ENCODE assay signal across 8 cellular contexts in genomic region chr3:177195242-177195940, GRCh38. TPM values are rescaled to one million over a fixed set of nuclear protein-coding genes. Genes with fewer than 3 reads are reported as not detected.
DNase-seq lines count a peak whose midpoint lies in the region; ATAC-seq and TF ChIP-seq lines count a peak whose summit lies in the region.

No MANE protein-coding gene starts in this region.

- peaks cover 4% of the 10 kb centered on the region for H3K4me1 ChIP-seq in fibroblast of lung (ENCODE audit: control insufficient read depth, extremely low read depth, insufficient read depth, low read length)

- no peak for TF ChIP-seq CTCF in fibroblast of lung (conservative IDR thresholded peaks at IDR 0.05 in 1 of 2, IDR thresholded peaks at IDR 0.05 in 1 of 2; ENCODE audit: low read depth in 1 of 2, low read length in 2 of 2)
- no peak for TF ChIP-seq CTCF in osteocyte (IDR thresholded peaks at IDR 0.05)

- H3K27ac Mint-ChIP-seq in IgD-negative memory B cell: peak overlapping the region; percentile 95 to 99 (median 96)
- H3K27ac Mint-ChIP-seq in activated CD4-positive, alpha-beta T cell treated with anti-CD3 and anti-CD28 coated beads, Interleukin-2, amount 10 ng/mL, durations not matched to agents 24 days and 14 days: peak overlapping the region; percentile 98
- peak overlapping the region; percentile 94 for H3K27ac Mint-ChIP-seq in osteocyte (ENCODE audit: unreplicated experiment)

- peaks cover 8% of the 10 kb centered on the region for H3K36me3 Mint-ChIP-seq in IgD-negative memory B cell
- H3K36me3 Mint-ChIP-seq in activated CD4-positive, alpha-beta T cell treated with anti-CD3 and anti-CD28 coated beads, Interleukin-2, amount 10 ng/mL, durations not matched to agents 24 days and 14 days (ENCODE audit: low read depth): peaks cover 36% of the 10 kb centered on the region
- H3K36me3 Mint-ChIP-seq in osteocyte (ENCODE audit: unreplicated experiment): peaks cover 10% of the 10 kb centered on the region

- ATAC-seq in GM21526 (IDR thresholded peaks at IDR 0.05; ENCODE audit: low FRiP score, unreplicated experiment): no peak

- no peaks in the 10 kb centered on the region for H3K27me3 Mint-ChIP-seq in IgD-negative memory B cell
- no peaks in the 10 kb centered on the region for H3K27me3 Mint-ChIP-seq in activated CD4-positive, alpha-beta T cell treated with anti-CD3 and anti-CD28 coated beads, Interleukin-2, amount 10 ng/mL, durations not matched to agents 24 days and 14 days
- H3K27me3 Mint-ChIP-seq in osteocyte (ENCODE audit: unreplicated experiment): no peaks in the 10 kb centered on the region

- peak; percentile 50 for DNase-seq in COR-L47 (lab: John Stamatoyannopoulos, UW)
- peak; percentile 74 for DNase-seq in activated CD4-positive, alpha-beta T cell treated with anti-CD3 and anti-CD28 coated beads, Interleukin-2, amount 10 ng/mL, durations not matched to agents 24 days and 14 days
- DNase-seq in fibroblast of lung (ENCODE audit: low read depth in 2 of 2): peak in 1 of 2 donors; percentile 62
- DNase-seq in osteocyte (ENCODE audit: extremely low spot score, unreplicated experiment): no peak
- no peak for DNase-seq in NK-92 treated with Interleukin-12 subunit alpha and Interleukin-12 subunit beta, amount 100 ng/mL, for 24 hours (lab: John Stamatoyannopoulos, UW)
- no peak for DNase-seq in activated CD4-positive, CD25-positive, alpha-beta regulatory T cell (lab: John Stamatoyannopoulos, UW)

- no peak overlapping the region for H2AFZ ChIP-seq in fibroblast of lung (ENCODE audit: low read length)

- H3K9me3 ChIP-seq in fibroblast of lung (ENCODE audit: control insufficient read depth, insufficient read depth, low read depth, low read length): no peaks in the 10 kb centered on the region

- H3K4me3 Mint-ChIP-seq in IgD-negative memory B cell (peak overlapping the region; percentile 93 to 98 (median 96)), osteocyte (ENCODE audit: unreplicated experiment) (peak overlapping the region; percentile 93)
- H3K4me3 Mint-ChIP-seq in activated CD4-positive, alpha-beta T cell treated with anti-CD3 and anti-CD28 coated beads, Interleukin-2, amount 10 ng/mL, durations not matched to agents 24 days and 14 days: peak overlapping the region; percentile 88

- peaks cover 63% of the 10 kb centered on the region for H3K79me2 ChIP-seq in fibroblast of lung (ENCODE audit: control insufficient read depth, insufficient read depth, low read length)

- no peaks in the 10 kb centered on the region for H3K36me3 ChIP-seq in fibroblast of lung (ENCODE audit: control insufficient read depth, insufficient read depth, low read length)

- H3K9ac ChIP-seq in fibroblast of lung (ENCODE audit: insufficient read depth, low read length): peak overlapping the region; percentile 81

- H3K9me3 Mint-ChIP-seq in IgD-negative memory B cell (no peaks in the 10 kb centered on the region), osteocyte (ENCODE audit: unreplicated experiment) (no peaks in the 10 kb centered on the region)
- no peaks in the 10 kb centered on the region for H3K9me3 Mint-ChIP-seq in activated CD4-positive, alpha-beta T cell treated with anti-CD3 and anti-CD28 coated beads, Interleukin-2, amount 10 ng/mL, durations not matched to agents 24 days and 14 days

- H3K27me3 ChIP-seq in fibroblast of lung (ENCODE audit: control insufficient read depth, insufficient read depth, low read length): no peaks in the 10 kb centered on the region

- H3K4me2 ChIP-seq in fibroblast of lung (ENCODE audit: extremely low read depth, insufficient read depth, low read length): peak overlapping the region; percentile 90

- peak overlapping the region; percentile 71 to 100 (median 85) for H3K4me3 ChIP-seq in fibroblast of lung (replicated peaks in 1 of 4; ENCODE audit: control extremely low read depth in 1 of 4, insufficient read depth in 1 of 4, low read depth in 3 of 4, low read length in 4 of 4)

- intact Hi-C loops in activated CD4-positive, alpha-beta T cell treated with anti-CD3 and anti-CD28 coated beads, Interleukin-2, amount 10 ng/mL, durations not matched to agents 24 days and 14 days (cut with micrococcal nuclease): loop anchor here (1.0 to 10.0 kb wide), 6 partner anchors 11 to 479 kb away; no protein-coding TSS in a partner anchor

- H3K27ac ChIP-seq in fibroblast of lung (ENCODE audit: insufficient read depth, low read length): peak overlapping the region; percentile 90

- H4K20me1 ChIP-seq in fibroblast of lung (ENCODE audit: control insufficient read depth, extremely low read depth, insufficient read depth, low read length): no peaks in the 10 kb centered on the region

- H3K4me1 Mint-ChIP-seq in IgD-negative memory B cell (peaks cover 52 to 59% (median 56%) of the 10 kb centered on the region in 3 donors), osteocyte (ENCODE audit: unreplicated experiment) (peaks cover 54% of the 10 kb centered on the region)
- H3K4me1 Mint-ChIP-seq in activated CD4-positive, alpha-beta T cell treated with anti-CD3 and anti-CD28 coated beads, Interleukin-2, amount 10 ng/mL, durations not matched to agents 24 days and 14 days: peaks cover 55% of the 10 kb centered on the region

RNA-seq across cellular contexts. Expression of gene TBL1XR1, which starts 1.9 kb away (rescaled TPM):
- polyA plus RNA-seq in IgD-negative memory B cell: 23.6 TPM
- 160 and 178 TPM in 2 replicates for total RNA-seq in activated CD4-positive, alpha-beta T cell treated with anti-CD3 and anti-CD28 coated beads, Interleukin-2, amount 10 ng/mL, durations not matched to agents 24 days and 14 days
- 369 and 505 TPM in 2 replicates for total RNA-seq in fibroblast of lung
- 93.7 and 115 TPM in 2 replicates for polyA plus RNA-seq in fibroblast of lung
- 76.6 and 84.8 TPM in 2 replicates for polyA plus RNA-seq in fibroblast of lung (2012)
- 211 TPM in 2 replicates for polyA minus RNA-seq in fibroblast of lung (ENCODE audit: low replicate concordance)
- total RNA-seq in osteocyte: 370 and 381 TPM in 2 replicates

Comparison
In these comparisons a context has a peak if more than half of its experiments do, and no peak if none do; other contexts are left out.
1. DNase-seq: peak in COR-L47 (single experiment) and activated CD4-positive, alpha-beta T cell treated with anti-CD3 and anti-CD28 coated beads, Interleukin-2, amount 10 ng/mL, durations not matched to agents 24 days and 14 days (single experiment); none in osteocyte (single experiment), NK-92 treated with Interleukin-12 subunit alpha and Interleukin-12 subunit beta, amount 100 ng/mL, for 24 hours (single experiment) and activated CD4-positive, CD25-positive, alpha-beta regulatory T cell (0 of 4).
2. Peak in every context shown above with its lines, with median percentiles within 50 percentile points of each other: H3K27ac Mint-ChIP-seq and H3K4me3 Mint-ChIP-seq.